1 cellular context compared by ENCODE assay signal in the genomic region with DNA sequence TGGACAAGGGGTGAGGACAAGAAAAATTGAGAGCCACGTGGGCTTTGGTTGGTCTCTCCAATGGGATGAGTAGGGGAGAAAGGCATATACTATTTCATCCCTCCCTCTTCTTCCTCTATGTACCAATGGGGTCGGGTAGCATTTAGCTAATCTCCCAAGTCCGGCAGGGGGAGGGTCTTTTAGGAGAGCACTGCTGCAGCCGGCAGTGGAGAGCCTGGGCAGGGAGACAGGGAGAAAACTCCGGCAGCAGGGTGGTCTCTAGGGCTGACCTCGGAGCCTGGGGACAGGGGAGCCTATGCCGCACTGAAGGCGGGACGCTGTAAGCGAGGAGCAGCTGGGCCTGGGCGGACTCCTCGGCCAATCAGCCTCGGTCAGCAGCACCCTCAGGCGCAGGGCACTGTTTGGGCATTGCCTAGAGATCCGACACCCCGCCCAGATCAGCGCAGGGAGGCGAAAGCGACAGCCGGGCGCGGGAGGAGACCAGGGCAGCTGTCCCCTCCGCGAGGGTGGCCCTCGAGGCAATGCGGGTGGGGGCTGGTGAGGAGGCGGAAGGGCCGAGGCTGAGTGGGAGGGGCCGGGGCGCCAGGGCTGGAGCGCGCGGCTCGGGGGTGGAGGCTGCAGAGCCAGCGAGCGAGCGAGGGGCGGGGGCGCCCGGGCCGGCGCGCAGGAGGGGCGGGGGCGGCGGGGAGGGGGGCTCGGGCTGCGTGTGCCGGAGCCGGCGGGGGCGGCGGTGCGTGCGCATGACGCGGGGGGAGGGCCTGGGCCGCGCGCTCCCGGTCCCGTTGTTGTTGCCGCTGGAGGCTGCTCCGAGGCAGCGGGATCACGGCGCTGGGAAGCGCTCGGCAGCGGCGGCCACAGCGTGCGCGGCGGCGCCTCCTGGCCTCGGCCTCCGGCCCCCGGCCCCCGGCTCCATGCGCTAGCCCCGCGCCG.
TF ChIP-seq lines count a peak whose summit lies in the region.

Gene AGAP3 (plus strand): TSS at position 785 of the 930 bp plus-strand sequence. CDS start 267 bp downstream, outside the sequence.

TF ChIP-seq in H1, 55 proteins besides CTCF, POLR2A, EP300 and RAD21 (continued from another document):
- TF ChIP-seq, protein P1, sequence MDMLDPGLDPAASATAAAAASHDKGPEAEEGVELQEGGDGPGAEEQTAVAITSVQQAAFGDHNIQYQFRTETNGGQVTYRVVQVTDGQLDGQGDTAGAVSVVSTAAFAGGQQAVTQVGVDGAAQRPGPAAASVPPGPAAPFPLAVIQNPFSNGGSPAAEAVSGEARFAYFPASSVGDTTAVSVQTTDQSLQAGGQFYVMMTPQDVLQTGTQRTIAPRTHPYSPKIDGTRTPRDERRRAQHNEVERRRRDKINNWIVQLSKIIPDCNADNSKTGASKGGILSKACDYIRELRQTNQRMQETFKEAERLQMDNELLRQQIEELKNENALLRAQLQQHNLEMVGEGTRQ (IDR thresholded peaks at IDR 0.05; ENCODE audit: low read length): no peak; the same call in 1 of the 2 replicates
- TF ChIP-seq CBX5 (IDR thresholded peaks at IDR 0.05; ENCODE audit: low read depth, low read length) (no peak), TBP (IDR thresholded peaks at IDR 0.05; ENCODE audit: low read depth, low read length) (0 out of 2 replicates have a peak, but pooled peaks have one; percentile 27), POLR2AphosphoS5 (IDR thresholded peaks at IDR 0.05; ENCODE audit: low read depth, low read length) (peak; percentile 57; the same call in 1 of the 2 replicates), SAP30 (IDR thresholded peaks at IDR 0.05; ENCODE audit: insufficient read depth, insufficient replicate concordance, low read length) (peak; percentile 60), NANOG (IDR thresholded peaks at IDR 0.05; ENCODE audit: insufficient read depth, low read depth, low read length, poor library complexity, severe bottlenecking) (no peak), SIN3A (conservative IDR thresholded peaks at IDR 0.05 in 1 of 2, IDR thresholded peaks at IDR 0.05 in 1 of 2; ENCODE audit: low read depth in 1 of 2, low read length in 2 of 2) (peak; percentile 27 to 73; a peak in 1 of 4 replicates), RBBP5 (IDR thresholded peaks at IDR 0.05; ENCODE audit: borderline replicate concordance, low read depth, low read length) (peak; percentile 39; the same call in 1 of the 2 replicates), MAFK (IDR thresholded peaks at IDR 0.05; ENCODE audit: low read depth, low read length) (no peak), TCF12 (IDR thresholded peaks at IDR 0.05; ENCODE audit: low read depth, low read length) (no peak), MAX (IDR thresholded peaks at IDR 0.05) (peak; percentile 33; the same call in 1 of the 2 replicates), TEAD4 (IDR thresholded peaks at IDR 0.05; ENCODE audit: low read depth, low read length) (no peak)
